In the genomic region with DNA sequence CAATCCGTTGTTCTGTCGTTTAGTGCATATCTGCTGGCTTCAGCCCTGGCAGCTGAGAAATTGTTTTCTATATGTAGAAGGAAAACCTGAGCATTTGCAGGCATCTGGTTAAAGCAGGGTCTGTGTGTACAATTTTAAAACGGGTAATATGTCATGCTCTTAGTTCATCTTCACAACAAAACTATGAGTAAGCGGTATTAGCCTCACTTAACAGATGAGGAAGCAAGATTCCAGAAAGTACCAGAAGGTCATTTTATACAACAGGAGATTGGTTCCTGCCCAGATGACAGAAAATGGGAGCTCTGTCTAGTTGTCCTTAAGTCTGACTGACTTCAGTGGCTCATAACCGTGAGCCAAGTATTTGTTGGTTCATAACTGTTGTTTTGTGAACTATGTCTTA, we compare ENCODE assay signal across 9 cellular contexts. TPM values are rescaled to one million over a fixed set of nuclear protein-coding genes. Genes with fewer than 3 reads are reported as not detected.
DNase-seq lines count a peak whose midpoint lies in the region; ATAC-seq and TF ChIP-seq lines count a peak whose summit lies in the region.
"Had no signal": no experiment of that assay in that cellular context is flagged by ENCODE, and none has a peak within 500 bp of the region (broad histone marks: within the 10 kb centered on the region; RNA-seq: fewer than 3 reads in every experiment).

No MANE protein-coding gene starts in this region.

- H3K4me3 Mint-ChIP-seq in CD14-positive monocyte: peak overlapping the region; percentile 27 to 82
- H3K4me3 Mint-ChIP-seq in nephron: peak overlapping the region; percentile 98 to 100 (median 98)

- H3K9me3 ChIP-seq in duodenal mucosa (ENCODE audit: control insufficient read depth in 1 of 2, low read length in 2 of 2): no peaks in the 10 kb centered on the region

- H3K4me1 Mint-ChIP-seq in CD14-positive monocyte (peaks cover 31% of the 10 kb centered on the region), nephron (peaks cover 38% of the 10 kb centered on the region)

- peaks cover 32 to 34% of the 10 kb centered on the region in 2 donors for H3K36me3 Mint-ChIP-seq in CD14-positive monocyte
- peaks cover 31% of the 10 kb centered on the region for H3K36me3 Mint-ChIP-seq in nephron (ENCODE audit: low read depth)

- H3K4me3 ChIP-seq in duodenal mucosa (ENCODE audit: low read depth in 1 of 2, low read length in 2 of 2): peak overlapping the region; percentile 96 to 99

- H3K27me3 Mint-ChIP-seq in CD14-positive monocyte (ENCODE audit: low read depth in 3 of 3) (peaks cover 0 to 2% (median 0%) of the 10 kb centered on the region in 3 donors), nephron (ENCODE audit: low read depth) (no peaks in the 10 kb centered on the region)

- ATAC-seq in GM18502 (IDR thresholded peaks at IDR 0.05; ENCODE audit: poor library complexity, unreplicated experiment) (no peak), HG03354 (IDR thresholded peaks at IDR 0.05; ENCODE audit: poor library complexity, severe bottlenecking, unreplicated experiment) (no peak)

- intact Hi-C loops in CD14-positive monocyte (cut with micrococcal nuclease): loop anchor here (5.0 to 10.0 kb wide), 4 partner anchors 95 to 245 kb away; a partner anchor contains a TSS

- H3K27ac Mint-ChIP-seq in CD14-positive monocyte (peak overlapping the region; percentile 96 to 99 (median 98)), nephron (peak overlapping the region in 1 of 3 experiments; percentile 9)

- no peak overlapping the region for H3K27ac ChIP-seq in duodenal mucosa (ENCODE audit: low read depth, low read length)

- DNase-seq in CD14-positive monocyte (ENCODE audit: low spot score) (no peak), MV-4-11 (lab: John Stamatoyannopoulos, UW) (peak; percentile 27), pons (ENCODE audit: low spot score) (no peak), SHP77 treated with DMSO at 0.1 percent for 48 hours (lab: John Stamatoyannopoulos, UW) (no peak)
- DNase-seq: NCI-H2107 had no signal

- TF ChIP-seq CTCF in CD14-positive monocyte (IDR thresholded peaks at IDR 0.05) (no peak), nephron (IDR thresholded peaks at IDR 0.05; ENCODE audit: unreplicated experiment in 3 of 3) (no peak)

- peaks cover 0 to 2% (median 0%) of the 10 kb centered on the region in 7 donors for H3K9me3 Mint-ChIP-seq in CD14-positive monocyte
- no peaks in the 10 kb centered on the region for H3K9me3 Mint-ChIP-seq in nephron

- peaks cover 30 to 50% of the 10 kb centered on the region in 2 donors for H3K36me3 ChIP-seq in duodenal mucosa (ENCODE audit: control insufficient read depth in 1 of 2, insufficient read depth in 2 of 2, low read length in 2 of 2)

- H3K27me3 ChIP-seq in duodenal mucosa (ENCODE audit: control insufficient read depth in 1 of 2, insufficient read depth in 2 of 2, low read length in 2 of 2): no peaks in the 10 kb centered on the region

- peak overlapping the region; percentile 97 to 99 for H3K9ac ChIP-seq in duodenal mucosa (ENCODE audit: low read depth in 1 of 2, low read length in 2 of 2)

- peaks cover 33 to 39% of the 10 kb centered on the region in 2 donors for H3K4me1 ChIP-seq in duodenal mucosa (ENCODE audit: control insufficient read depth in 1 of 2, insufficient read depth in 2 of 2, low read length in 2 of 2)

RNA-seq across cellular contexts. Expression of a gene that starts 1.1 kb away (rescaled TPM):
- polyA plus RNA-seq in CD14-positive monocyte: 10 to 100 TPM; 20.0 to 22.1 TPM

RNA-seq across cellular contexts. Expression of a gene that starts 1.3 kb away (rescaled TPM):
- polyA plus RNA-seq in CD14-positive monocyte: 10 to 100 TPM; 21.6 to 27.2 TPM

RNA-seq across cellular contexts. Expression of a gene that starts 8.7 kb away (rescaled TPM):
- polyA plus RNA-seq in CD14-positive monocyte: 1 to 10 TPM; 1.7 to 3.3 TPM

RNA-seq across cellular contexts. Expression of a gene that starts 14.6 kb away (rescaled TPM):
- under 1 TPM; 0.24 to 0.59 TPM for polyA plus RNA-seq in CD14-positive monocyte

RNA-seq across cellular contexts. Expression of a gene that starts 41.6 kb away (rescaled TPM):
- not detected for polyA plus RNA-seq in CD14-positive monocyte
